Comparison of ENCODE assay signal across 9 cellular contexts in genomic region chr19:56595548-56595899, GRCh38. TPM values are rescaled to one million over a fixed set of nuclear protein-coding genes. Genes with fewer than 3 reads are reported as not detected.
DNase-seq lines count a peak whose midpoint lies in the region; ATAC-seq, FAIRE-seq and TF ChIP-seq lines count a peak whose summit lies in the region.
"Had no signal": no experiment of that assay in that cellular context is flagged by ENCODE, and none has a peak within 500 bp of the region (broad histone marks: within the 10 kb centered on the region; RNA-seq: fewer than 3 reads in every experiment).

No MANE protein-coding gene starts in this region.

- CTCF ChIA-PET in GM10248 (lab: Yijun Ruan, JAX), result no interaction called here

- no peak for DNase-seq in HTR-8/SVneo (ENCODE audit: insufficient read length, low spot score)
- no peak for DNase-seq in chondrocyte (ENCODE audit: low spot score)
- no peak for DNase-seq in HuH-7.5 (ENCODE audit: low spot score)
- no peak for DNase-seq in NOMO-1 treated with dmso at 0.1 percent for 144 hours (lab: John Stamatoyannopoulos, UW; ENCODE audit: unreplicated experiment)
- no peak for DNase-seq in GM10248 (ENCODE audit: extremely low spot score)
- DNase-seq in SHP77 treated with DMSO at 0.1 percent for 48 hours (lab: John Stamatoyannopoulos, UW), result no peak

- peaks cover 18% of the 10 kb centered on the region for H3K36me3 Mint-ChIP-seq in chondrocyte (ENCODE audit: low read depth)

- no peaks in the 10 kb centered on the region for H3K27me3 Mint-ChIP-seq in chondrocyte (ENCODE audit: low read depth)

- peaks cover 1% of the 10 kb centered on the region for H3K36me3 ChIP-seq in muscle layer of colon (ENCODE audit: insufficient read depth, low read length)

- TF ChIP-seq CTCF in chondrocyte (IDR thresholded peaks at IDR 0.05) (no peak), GM10248 (IDR thresholded peaks at IDR 0.05; ENCODE audit: control extremely low read depth, extremely low read depth, low read depth, missing control alignments) (no peak)

- H3K4me1 Mint-ChIP-seq in chondrocyte (ENCODE audit: low read depth), result peaks cover 13% of the 10 kb centered on the region

- H3K4me1 ChIP-seq in muscle layer of colon (ENCODE audit: insufficient read depth, low read length), result peaks cover 13% of the 10 kb centered on the region

- H3K9me3 ChIP-seq in muscle layer of colon (ENCODE audit: low read length), result peaks cover 3% of the 10 kb centered on the region

- FAIRE-seq in HTR-8/SVneo (lab: Jason Lieb, UNC), result peak; percentile 93

- peaks cover 32% of the 10 kb centered on the region for H3K9me3 Mint-ChIP-seq in chondrocyte (ENCODE audit: low read depth)

- POLR2A ChIA-PET in GM10248 (lab: Yijun Ruan, JAX), result no interaction called here

- peak overlapping the region; percentile 21 for H3K27ac ChIP-seq in muscle layer of colon (ENCODE audit: low read depth, low read length)

- H3K27me3 ChIP-seq in muscle layer of colon (ENCODE audit: control insufficient read depth in 1 of 2, insufficient read depth in 2 of 2, low read length in 2 of 2), result no peaks in the 10 kb centered on the region

- peak overlapping the region; percentile 89 for H3K27ac Mint-ChIP-seq in chondrocyte (ENCODE audit: unreplicated experiment)

- peak overlapping the region; percentile 80 for H3K9ac ChIP-seq in muscle layer of colon (ENCODE audit: low read length)

- ATAC-seq in GM18511 (IDR thresholded peaks at IDR 0.05; ENCODE audit: unreplicated experiment), result peak; percentile 35

- H3K4me3 Mint-ChIP-seq in chondrocyte (ENCODE audit: unreplicated experiment), result peak overlapping the region; percentile 97

- H3K4me3 ChIP-seq in muscle layer of colon (ENCODE audit: low read depth in 1 of 2, low read length in 2 of 2), result peak overlapping the region; percentile 70 to 96

RNA-seq across cellular contexts. Expression of gene ZNF71, which starts 0.4 kb away (rescaled TPM):
- 9.4 to 10.6 TPM (median 10.0 TPM) in 3 replicates for total RNA-seq in chondrocyte

RNA-seq across cellular contexts. Expression of gene ZNF470, which starts 28.3 kb away (rescaled TPM):
- total RNA-seq in chondrocyte, result 3.4 to 4.4 TPM (median 4.2 TPM) in 3 replicates

RNA-seq across cellular contexts. Expression of gene SMIM17, which starts 47.4 kb away (rescaled TPM):
- 0.20 to 1.1 TPM (median 0.67 TPM) in 3 replicates for total RNA-seq in chondrocyte
- total RNA-seq: T-helper 2 cell treated with Interferon-gamma antibody and Interleukin-4, amounts not matched to agents 100 ng/mL and 5 ng/mL, for 36 hours had no signal

RNA-seq across cellular contexts. Expression of gene ZFP28, which starts 56.8 kb away (rescaled TPM):
- 4.8 to 8.7 TPM (median 5.9 TPM) in 3 replicates for total RNA-seq in chondrocyte
